ENCODE assay signal across 1 cellular context in the genomic region with DNA sequence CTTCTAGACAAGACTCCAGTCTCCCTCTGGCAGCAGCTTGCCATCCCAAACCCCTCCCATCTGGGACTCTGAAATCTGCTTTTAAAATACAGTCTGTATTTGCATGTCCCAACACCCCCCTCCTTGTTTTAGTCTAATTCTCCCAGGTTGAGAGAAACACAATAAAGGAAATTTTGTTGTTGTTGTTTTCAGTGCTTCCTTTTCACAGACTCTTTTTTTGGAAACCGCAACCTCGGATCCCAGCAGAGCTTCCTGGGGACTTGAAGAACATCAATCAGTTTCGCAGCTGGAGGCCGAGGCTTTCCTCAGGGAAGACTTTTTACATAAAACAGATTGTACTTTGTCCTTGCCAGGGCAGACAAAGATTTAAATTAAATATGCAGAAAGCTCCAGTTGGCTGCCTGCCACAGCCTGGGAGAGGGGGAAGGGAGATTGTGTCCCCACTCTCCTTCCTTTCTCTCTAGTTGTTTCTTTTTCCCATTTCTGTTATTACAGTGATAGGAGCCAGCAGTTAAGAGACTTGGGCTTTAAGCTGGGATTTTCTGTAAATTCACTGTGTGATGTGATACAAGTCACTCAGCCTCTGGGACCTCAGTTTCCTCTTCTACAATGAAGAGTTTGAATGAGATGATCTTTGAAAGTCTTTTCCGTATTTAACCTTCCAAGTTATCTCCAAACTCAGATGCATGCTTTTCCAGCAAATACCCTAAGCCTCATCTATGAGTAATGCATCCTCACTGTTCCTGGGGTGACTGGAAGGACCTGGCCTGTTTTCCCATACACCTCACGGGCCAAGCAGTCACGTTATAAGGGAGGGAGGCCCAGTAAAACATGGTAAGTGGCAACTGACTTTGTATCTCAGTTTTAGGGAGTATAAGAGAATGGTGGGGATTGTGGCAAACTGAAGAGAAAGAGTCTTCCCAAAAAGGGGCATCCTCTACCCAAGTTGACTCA.
TF ChIP-seq lines count a peak whose summit lies in the region.

No MANE protein-coding gene starts in this region.

TF ChIP-seq in SK-N-SH treated with all-trans-retinoic acid at 6 μM for 48 hours, 23 proteins besides CTCF, POLR2A, EP300 and RAD21 (continued from another document):
- TF ChIP-seq, protein P1, sequence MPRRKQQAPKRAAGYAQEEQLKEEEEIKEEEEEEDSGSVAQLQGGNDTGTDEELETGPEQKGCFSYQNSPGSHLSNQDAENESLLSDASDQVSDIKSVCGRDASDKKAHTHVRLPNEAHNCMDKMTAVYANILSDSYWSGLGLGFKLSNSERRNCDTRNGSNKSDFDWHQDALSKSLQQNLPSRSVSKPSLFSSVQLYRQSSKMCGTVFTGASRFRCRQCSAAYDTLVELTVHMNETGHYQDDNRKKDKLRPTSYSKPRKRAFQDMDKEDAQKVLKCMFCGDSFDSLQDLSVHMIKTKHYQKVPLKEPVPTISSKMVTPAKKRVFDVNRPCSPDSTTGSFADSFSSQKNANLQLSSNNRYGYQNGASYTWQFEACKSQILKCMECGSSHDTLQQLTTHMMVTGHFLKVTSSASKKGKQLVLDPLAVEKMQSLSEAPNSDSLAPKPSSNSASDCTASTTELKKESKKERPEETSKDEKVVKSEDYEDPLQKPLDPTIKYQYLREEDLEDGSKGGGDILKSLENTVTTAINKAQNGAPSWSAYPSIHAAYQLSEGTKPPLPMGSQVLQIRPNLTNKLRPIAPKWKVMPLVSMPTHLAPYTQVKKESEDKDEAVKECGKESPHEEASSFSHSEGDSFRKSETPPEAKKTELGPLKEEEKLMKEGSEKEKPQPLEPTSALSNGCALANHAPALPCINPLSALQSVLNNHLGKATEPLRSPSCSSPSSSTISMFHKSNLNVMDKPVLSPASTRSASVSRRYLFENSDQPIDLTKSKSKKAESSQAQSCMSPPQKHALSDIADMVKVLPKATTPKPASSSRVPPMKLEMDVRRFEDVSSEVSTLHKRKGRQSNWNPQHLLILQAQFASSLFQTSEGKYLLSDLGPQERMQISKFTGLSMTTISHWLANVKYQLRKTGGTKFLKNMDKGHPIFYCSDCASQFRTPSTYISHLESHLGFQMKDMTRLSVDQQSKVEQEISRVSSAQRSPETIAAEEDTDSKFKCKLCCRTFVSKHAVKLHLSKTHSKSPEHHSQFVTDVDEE (CRISPR knock-in tag; IDR thresholded peaks at IDR 0.05) = peak; percentile 86; the same call in 1 of the 2 replicates
- TF ChIP-seq GLIS3 (CRISPR knock-in tag; IDR thresholded peaks at IDR 0.05) (no peak), ZFP3 (CRISPR knock-in tag; IDR thresholded peaks at IDR 0.05) (no peak), ISL1 (CRISPR knock-in tag; IDR thresholded peaks at IDR 0.05) (peak; percentile 89)
